ENCODE assay signal across 26 cellular contexts in the genomic region with DNA sequence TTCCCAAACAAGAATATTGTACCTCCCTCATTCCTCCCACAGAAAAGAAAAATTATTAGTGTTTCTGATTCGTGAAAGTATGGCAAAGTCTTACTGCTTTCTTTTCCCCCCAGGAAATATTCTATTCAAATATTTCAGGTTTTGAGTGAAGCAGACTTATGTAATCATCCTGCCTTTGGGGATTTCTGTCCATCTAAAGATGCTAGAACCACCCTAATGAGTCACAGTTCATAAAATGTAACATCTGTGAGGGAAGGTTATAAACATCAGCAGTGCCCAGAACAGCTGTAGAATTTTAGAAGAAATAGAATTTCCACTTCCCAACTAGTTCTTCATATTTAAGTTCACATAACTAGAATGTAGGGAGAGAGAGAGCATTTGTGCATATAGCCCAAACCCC. TPM values are rescaled to one million over a fixed set of nuclear protein-coding genes. Genes with fewer than 3 reads are reported as not detected.
DNase-seq lines count a peak whose midpoint lies in the region; ATAC-seq, FAIRE-seq and TF ChIP-seq lines count a peak whose summit lies in the region.
"Had no signal": no experiment of that assay in that cellular context is flagged by ENCODE, and none has a peak within 500 bp of the region (broad histone marks: within the 10 kb centered on the region; RNA-seq: fewer than 3 reads in every experiment).

No MANE protein-coding gene starts in this region.

- H3K27me3 ChIP-seq in GM23248 (replicated peaks; ENCODE audit: insufficient read depth) (no peaks in the 10 kb centered on the region), bronchial epithelial cell (ENCODE audit: control insufficient read depth, insufficient read depth, low read length) (no peaks in the 10 kb centered on the region)
- H3K27me3 ChIP-seq: body of pancreas, transverse colon had no signal

- peak overlapping the region; percentile 55 for H3K4me2 ChIP-seq in GM23248 (ENCODE audit: unreplicated experiment)

- H3K4me1 ChIP-seq in GM23248 (ENCODE audit: insufficient read depth), result peaks cover 11% of the 10 kb centered on the region; the same call in 1 of the 2 replicates
- H3K4me1 ChIP-seq: body of pancreas, transverse colon had no signal

- H3K79me2 ChIP-seq in GM23248 (ENCODE audit: insufficient read depth), result no peaks in the 10 kb centered on the region

- ATAC-seq in HG03354 (IDR thresholded peaks at IDR 0.05; ENCODE audit: poor library complexity, severe bottlenecking, unreplicated experiment), result no peak
- ATAC-seq: body of pancreas, T-cell had no signal

- H3K27ac ChIP-seq in GM23248, result no peak overlapping the region
- H3K27ac ChIP-seq: body of pancreas, transverse colon had no signal

- H3F3A ChIP-seq in GM23248 (ENCODE audit: insufficient read depth), result peaks cover 6% of the 10 kb centered on the region; the same call in 1 of the 2 replicates

- no peaks in the 10 kb centered on the region for H4K20me1 ChIP-seq in GM23248 (ENCODE audit: insufficient read depth)

- no peaks in the 10 kb centered on the region for H3K36me3 ChIP-seq in GM23248 (ENCODE audit: low read depth)
- H3K36me3 ChIP-seq in bronchial epithelial cell (ENCODE audit: control insufficient read depth, insufficient read depth, low read length), result no peaks in the 10 kb centered on the region
- H3K36me3 ChIP-seq: transverse colon had no signal

- no peak for TF ChIP-seq CTCF in bronchial epithelial cell (IDR thresholded peaks at IDR 0.05; ENCODE audit: insufficient read depth, low read length, severe bottlenecking)
- TF ChIP-seq CTCF in foreskin fibroblast (IDR thresholded peaks at IDR 0.05; ENCODE audit: low read depth, low read length), result no peak

- no peaks in the 10 kb centered on the region for H3K9me2 ChIP-seq in GM23248 (ENCODE audit: insufficient read depth)

- in situ Hi-C loops in GM23248 (cut with MboI), result no loop called here

- WGBS in GM23248 (ENCODE audit: low coverage in 1 of 2, low lambda C conversion rate in 2 of 2, missing lambda C conversion rate in 2 of 2), 2 experiments, result 0% methylated on average over 1 of the region's 1 CpG

- no peak overlapping the region for H2AFZ ChIP-seq in GM23248

- no peaks in the 10 kb centered on the region for H3K9me3 ChIP-seq in GM23248 (ENCODE audit: low read depth)
- H3K9me3 ChIP-seq: body of pancreas, transverse colon had no signal

- peak; percentile 29 for DNase-seq in A172 (ENCODE audit: low spot score)
- DNase-seq in GM23248, result peak; percentile 74
- DNase-seq in bronchial epithelial cell (ENCODE audit: low read depth), result peak; percentile 62
- peak; percentile 50 to 83 for DNase-seq in foreskin fibroblast
- DNase-seq in NCI-H82 (lab: John Stamatoyannopoulos, UW), result no peak
- no peak for DNase-seq in activated CD4-positive, alpha-beta T cell treated with anti-CD3 and anti-CD28 coated beads for 1 hour
- DNase-seq in activated naive CD4-positive, alpha-beta T cell treated with Interleukin-2 at 50 U/mL for 16 hours, result no peak
- DNase-seq: activated CD4-positive, alpha-beta T cell treated with anti-CD3 and anti-CD28 coated beads, Interleukin-2, amount 50 U/mL, for 4 hours; activated naive CD4-positive, alpha-beta T cell treated with anti-CD3 and anti-CD28 coated beads, Interleukin-2, amount 10 ng/mL, durations not matched to agents 7 days and 5 days; activated T-cell treated with anti-CD3 and anti-CD28 coated beads, Interleukin-2, amount 50 U/mL, for 1 hour; body of pancreas; CD4-positive, alpha-beta memory T cell; dermis blood vessel endothelial cell; erythroblast; MM.1S; NCI-H1694 treated with DMSO at 0.1 percent for 48 hours; NCI-H446; retina; RPMI8226; stimulated activated CD4-positive, alpha-beta T cell treated with anti-CD3 and anti-CD28 coated beads, Interleukin-15, amount 100 ng/mL, for 24 hours; stimulated activated naive CD4-positive, alpha-beta T cell; T-cell; transverse colon had no signal

- no peak overlapping the region for H3K9ac ChIP-seq in GM23248

- no peak overlapping the region for H3K4me3 ChIP-seq in GM23248
- H3K4me3 ChIP-seq in bronchial epithelial cell (ENCODE audit: low read depth, low read length), result no peak overlapping the region
- no peak overlapping the region for H3K4me3 ChIP-seq in foreskin fibroblast (ENCODE audit: low read depth in 1 of 2, low read length in 2 of 2)
- H3K4me3 ChIP-seq: body of pancreas, transverse colon had no signal

- FAIRE-seq in bronchial epithelial cell (lab: Jason Lieb, UNC), result no peak
- FAIRE-seq: GM18507, H1 had no signal

RNA-seq across cellular contexts. Expression of a gene that starts 39.0 kb away (rescaled TPM):
- 616 and 655 TPM in 2 replicates for total RNA-seq in A172 (2014; rRNA removed; shearing (Covaris generic))
- total RNA-seq in GM23248 (2014; rRNA removed; shearing (Covaris generic)), result 365 and 382 TPM in 2 replicates
- polyA plus RNA-seq in GM23248 (2016; fragmentation: Nextera tagmentation; extraction: Ambion mirVana), result 390 and 394 TPM in 2 replicates
- 816 and 1,045 TPM in 2 replicates for total RNA-seq in bronchial epithelial cell

RNA-seq across cellular contexts. Expression of a gene that starts 39.4 kb away (rescaled TPM):
- total RNA-seq in A172 (2014; rRNA removed; shearing (Covaris generic)), result 211 and 212 TPM in 2 replicates
- 77.0 and 87.5 TPM in 2 replicates for total RNA-seq in GM23248 (2014; rRNA removed; shearing (Covaris generic))
- polyA plus RNA-seq in GM23248 (2016; fragmentation: Nextera tagmentation; extraction: Ambion mirVana), result 49.8 and 52.0 TPM in 2 replicates
- total RNA-seq in bronchial epithelial cell, result 72.5 and 103 TPM in 2 replicates

Comparison
In these comparisons a context has a peak if more than half of its experiments do, and no peak if none do; other contexts are left out.
1. DNase-seq: peak in A172 (single experiment), GM23248 (single experiment), bronchial epithelial cell (single experiment) and foreskin fibroblast (2 of 2); none in NCI-H82 (single experiment), activated CD4-positive, alpha-beta T cell treated with anti-CD3 and anti-CD28 coated beads for 1 hour (single experiment) and activated naive CD4-positive, alpha-beta T cell treated with Interleukin-2 at 50 U/mL for 16 hours (single experiment).